In genomic region chr5:113292535-113292934, GRCh38 we compare ENCODE assay signal across 11 cellular contexts.
DNase-seq lines count a peak whose midpoint lies in the region; ATAC-seq and TF ChIP-seq lines count a peak whose summit lies in the region.
"Had no signal": no experiment of that assay in that cellular context is flagged by ENCODE, and none has a peak within 500 bp of the region (broad histone marks: within the 10 kb centered on the region; RNA-seq: fewer than 3 reads in every experiment).

No MANE protein-coding gene starts in this region.

- peaks cover 34% of the 10 kb centered on the region for H3K4me1 Mint-ChIP-seq in CD8-positive, alpha-beta T cell (ENCODE audit: low read depth)
- H3K4me1 Mint-ChIP-seq in endodermal cell (peaks cover 63% of the 10 kb centered on the region), neural crest cell (peaks cover 27% of the 10 kb centered on the region)

- H3K9ac ChIP-seq in PC-3 (ENCODE audit: low read length) (no peak overlapping the region), endodermal cell (ENCODE audit: extremely low read depth, low read length, poor library complexity, severe bottlenecking) (no peak overlapping the region)

- peaks cover 4% of the 10 kb centered on the region for H3K36me3 Mint-ChIP-seq in CD8-positive, alpha-beta T cell
- H3K36me3 Mint-ChIP-seq in endodermal cell (ENCODE audit: low read depth): peaks cover 5% of the 10 kb centered on the region
- no peaks in the 10 kb centered on the region for H3K36me3 Mint-ChIP-seq in neural crest cell (ENCODE audit: low read depth)

- no peaks in the 10 kb centered on the region for H3K9me2 ChIP-seq in PC-3 (replicated peaks; ENCODE audit: low read length)

- H3K79me2 ChIP-seq in PC-3 (ENCODE audit: low read length): 0 out of 2 replicates have a peak, but pooled peaks cover 11% of the 10 kb centered on the region

- no peak for DNase-seq in CD8-positive, alpha-beta T cell
- DNase-seq in PC-3 (no peak), endodermal cell (no peak), neural crest cell (ENCODE audit: low read depth, low spot score) (no peak), dedifferentiated amniotic fluid mesenchymal stem cell (ENCODE audit: extremely low spot score) (no peak), MV-4-11 (lab: John Stamatoyannopoulos, UW) (no peak)
- no peak for DNase-seq in stimulated activated CD4-positive, alpha-beta T cell treated with anti-CD3 and anti-CD28 coated beads, Interleukin-4, amount 100 ng/mL, for 4 hours
- DNase-seq: activated CD4-positive, alpha-beta T cell treated with anti-CD3 and anti-CD28 coated beads for 48 hours; effector CD4-positive, alpha-beta T cell; NCI-H526 had no signal

- no peak for ATAC-seq in CD8-positive, alpha-beta T cell
- ATAC-seq in PC-3: no peak
- ATAC-seq in activated CD4-positive, CD25-positive, alpha-beta regulatory T cell treated with anti-CD3 and anti-CD28 coated beads, Interleukin-2, amount 50 U/mL, for 24 hours: no peak

- POLR2A ChIA-PET in CD8-positive, alpha-beta T cell (lab: Charles Lee): no interaction called here
- POLR2A ChIA-PET in PC-3 (lab: Charles Lee; ENCODE audit: unreplicated experiment): no interaction called here

- CTCF ChIA-PET in CD8-positive, alpha-beta T cell (lab: Charles Lee): no interaction called here
- CTCF ChIA-PET in PC-3 (lab: Charles Lee): no interaction called here

- H3K4me1 ChIP-seq in CD8-positive, alpha-beta T cell (ENCODE audit: insufficient read depth, low read length): peaks cover 17% of the 10 kb centered on the region
- H3K4me1 ChIP-seq in PC-3 (ENCODE audit: insufficient read depth, low read length) (peaks cover 7% of the 10 kb centered on the region; the same call in 1 of the 2 replicates), endodermal cell (ENCODE audit: control insufficient read depth, insufficient read depth, low read length) (peaks cover 15% of the 10 kb centered on the region)

- no peaks in the 10 kb centered on the region for H4K20me1 ChIP-seq in PC-3 (ENCODE audit: low read length)

- no peak overlapping the region for H3K4me3 ChIP-seq in CD8-positive, alpha-beta T cell (ENCODE audit: low read depth, low read length)
- no peak overlapping the region for H3K4me3 ChIP-seq in PC-3 (ENCODE audit: low read length)
- H3K4me3 ChIP-seq in endodermal cell (ENCODE audit: low read length): peak overlapping the region; percentile 92

- H2AFZ ChIP-seq in PC-3 (ENCODE audit: low read length): no peak overlapping the region

- no peaks in the 10 kb centered on the region for H3F3A ChIP-seq in PC-3 (ENCODE audit: low read length, unreplicated experiment)

- H3K27ac Mint-ChIP-seq in CD8-positive, alpha-beta T cell: no peak overlapping the region
- peak overlapping the region; percentile 80 for H3K27ac Mint-ChIP-seq in endodermal cell
- no peak overlapping the region for H3K27ac Mint-ChIP-seq in neural crest cell (ENCODE audit: unreplicated experiment)

- BruUV-seq in PC-3 (replicated peaks; lab: Mats Ljungman, UMichigan): no TSS peak

- WGBS in endodermal cell (ENCODE audit: insufficient coverage in 1 of 2, insufficient read length in 1 of 2), 2 experiments: 25 to 27% methylated on average over 2 to 4 of the region's 4 CpGs

- H3K4me3 Mint-ChIP-seq in CD8-positive, alpha-beta T cell: peak overlapping the region; percentile 94
- H3K4me3 Mint-ChIP-seq in endodermal cell: peak overlapping the region; percentile 80
- H3K4me3 Mint-ChIP-seq in neural crest cell: peak overlapping the region; percentile 94

- peak overlapping the region; percentile 82; the same call in 1 of the 2 replicates for H3K4me2 ChIP-seq in PC-3 (ENCODE audit: low read length)

- peaks cover 9% of the 10 kb centered on the region for H3K27me3 Mint-ChIP-seq in CD8-positive, alpha-beta T cell (ENCODE audit: low read depth)
- H3K27me3 Mint-ChIP-seq in endodermal cell (ENCODE audit: insufficient read depth) (no peaks in the 10 kb centered on the region), neural crest cell (ENCODE audit: low read depth) (peaks cover 39% of the 10 kb centered on the region)

- H3K27ac ChIP-seq in CD8-positive, alpha-beta T cell (ENCODE audit: low read depth, low read length): no peak overlapping the region
- H3K27ac ChIP-seq in PC-3 (ENCODE audit: low read length): no peak overlapping the region
- no peak overlapping the region for H3K27ac ChIP-seq in endodermal cell (ENCODE audit: low read depth, low read length)

- H3K9me3 Mint-ChIP-seq in CD8-positive, alpha-beta T cell: no peaks in the 10 kb centered on the region
- H3K9me3 Mint-ChIP-seq in endodermal cell: no peaks in the 10 kb centered on the region
- H3K9me3 Mint-ChIP-seq in neural crest cell: no peaks in the 10 kb centered on the region

- no peak for TF ChIP-seq CTCF in CD8-positive, alpha-beta T cell (IDR thresholded peaks at IDR 0.05)
- no peak for TF ChIP-seq CTCF in PC-3 (conservative IDR thresholded peaks at IDR 0.05; ENCODE audit: low read depth, low read length)
- no peak for TF ChIP-seq CTCF in endodermal cell (conservative IDR thresholded peaks at IDR 0.05)
- no peak for TF ChIP-seq CTCF in neural crest cell (conservative IDR thresholded peaks at IDR 0.05)

- no peaks in the 10 kb centered on the region for H3K27me3 ChIP-seq in CD8-positive, alpha-beta T cell (ENCODE audit: insufficient read depth, low read length)
- H3K27me3 ChIP-seq in PC-3 (ENCODE audit: low read length) (no peaks in the 10 kb centered on the region), endodermal cell (ENCODE audit: control insufficient read depth, insufficient read depth, low read length, poor library complexity, severe bottlenecking) (no peaks in the 10 kb centered on the region)

- H3K36me3 ChIP-seq in CD8-positive, alpha-beta T cell (ENCODE audit: insufficient read depth, low read length): no peaks in the 10 kb centered on the region
- H3K36me3 ChIP-seq in PC-3 (ENCODE audit: low read depth, low read length) (no peaks in the 10 kb centered on the region), endodermal cell (ENCODE audit: control insufficient read depth, insufficient read depth, low read length) (peaks cover 4% of the 10 kb centered on the region)

- intact Hi-C loops in CD8-positive, alpha-beta T cell (cut with DNase I, micrococcal nuclease): loop anchor here in 1 of 2 experiments (5.0 kb wide), 1 partner anchor 220 kb away; no protein-coding TSS in a partner anchor
- intact Hi-C loops in PC-3 (cut with micrococcal nuclease): loop anchor here (5.0 kb wide), 1 partner anchor 60 kb away; no protein-coding TSS in a partner anchor

- H3K9me3 ChIP-seq in CD8-positive, alpha-beta T cell (ENCODE audit: low read length): no peaks in the 10 kb centered on the region
- no peaks in the 10 kb centered on the region for H3K9me3 ChIP-seq in PC-3 (ENCODE audit: low read length)
- H3K9me3 ChIP-seq in endodermal cell (ENCODE audit: control insufficient read depth, low read length): no peaks in the 10 kb centered on the region
